In the genomic region with DNA sequence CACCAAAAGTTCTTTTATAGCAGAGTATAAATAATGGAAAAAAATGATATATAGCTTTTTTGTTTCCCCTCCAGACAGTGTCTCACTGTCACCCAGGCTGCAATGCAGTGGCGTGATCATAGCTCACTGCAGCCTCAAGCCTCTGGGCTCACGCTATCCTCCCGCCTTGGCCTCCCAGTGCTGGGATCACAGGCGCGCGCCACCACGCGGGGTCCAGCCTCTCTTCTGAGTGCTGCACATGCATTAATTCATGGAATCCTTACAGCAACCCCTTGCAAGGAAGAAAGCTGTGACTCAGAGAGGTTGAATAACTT, we compare ENCODE assay signal across 8 cellular contexts.
DNase-seq lines count a peak whose midpoint lies in the region; TF ChIP-seq lines count a peak whose summit lies in the region.

No MANE protein-coding gene starts in this region.

- TF ChIP-seq CTCF in GM12865 (IDR thresholded peaks at IDR 0.05; ENCODE audit: insufficient read depth, low read depth, low read length, missing control alignments), result no peak
- no peak for TF ChIP-seq CTCF in WI38 (IDR thresholded peaks at IDR 0.05; ENCODE audit: low read depth, low read length)
- TF ChIP-seq CTCF in foreskin fibroblast (IDR thresholded peaks at IDR 0.05; ENCODE audit: low read depth, low read length), result no peak

- no peak overlapping the region for H3K27ac ChIP-seq in rectal smooth muscle tissue (ENCODE audit: low read depth, low read length)

- peak; percentile 19 for DNase-seq in GM12865 (ENCODE audit: low read depth)
- peak in 1 of 2 donors; percentile 18 for DNase-seq in foreskin fibroblast
- no peak for DNase-seq in medulla oblongata (ENCODE audit: extremely low spot score)
- no peak for DNase-seq in erythroblast (lab: John Stamatoyannopoulos, UW)
- DNase-seq in NCI-H1092 (lab: John Stamatoyannopoulos, UW), result no peak
- no peak for DNase-seq in activated gamma-delta T cell (lab: John Stamatoyannopoulos, UW)

- H3K4me3 ChIP-seq in GM12865 (ENCODE audit: low read depth, low read length) (peak overlapping the region; percentile 50), WI38 (ENCODE audit: low read depth, low read length) (peak overlapping the region; percentile 83), foreskin fibroblast (ENCODE audit: low read depth in 1 of 2, low read length in 2 of 2) (peak overlapping the region; percentile 77 to 86), rectal smooth muscle tissue (ENCODE audit: low read length) (peak overlapping the region; percentile 78)

- H3K4me1 ChIP-seq in rectal smooth muscle tissue (ENCODE audit: control insufficient read depth, insufficient read depth, low read length), result peaks cover 7% of the 10 kb centered on the region

- H3K9ac ChIP-seq in rectal smooth muscle tissue (ENCODE audit: low read length), result peak overlapping the region; percentile 35

- no peak for TF ChIP-seq POLR2A in erythroblast (IDR thresholded peaks at IDR 0.05; ENCODE audit: low read length)

- H3K27me3 ChIP-seq in rectal smooth muscle tissue (ENCODE audit: control insufficient read depth, insufficient read depth, low read length), result no peaks in the 10 kb centered on the region

- no peaks in the 10 kb centered on the region for H3K36me3 ChIP-seq in rectal smooth muscle tissue (ENCODE audit: control insufficient read depth, insufficient read depth, low read length)
